Comparison of ENCODE assay signal across 21 cellular contexts in genomic region chr16:53692146-53692545, GRCh38. TPM values are rescaled to one million over a fixed set of nuclear protein-coding genes. Genes with fewer than 3 reads are reported as not detected.
A peak's percentile ranks its signal among the peaks of the same experiment; 100 is the strongest.
DNase-seq lines count a peak whose midpoint lies in the region; ATAC-seq and TF ChIP-seq lines count a peak whose summit lies in the region.
"Had no signal": no experiment of that assay in that cellular context is flagged by ENCODE, and none has a peak within 500 bp of the region (broad histone marks: within the 10 kb centered on the region; RNA-seq: fewer than 3 reads in every experiment).

No MANE protein-coding gene starts in this region.

- POLR2A ChIA-PET in Caco-2 (lab: Charles Lee): no interaction called here

- intact Hi-C loops in Caco-2 (cut with micrococcal nuclease; ENCODE audit: unreplicated experiment): loop anchor here (1.0 to 10.0 kb wide), 5 partner anchors 50 to 593 kb away; partner anchors contain the start of gene IRX3
- intact Hi-C loops in left cardiac atrium (cut with DNase I): no loop called here
- intact Hi-C loops in Right ventricle myocardium superior (cut with DNase I): no loop called here

- H3K27me3 Mint-ChIP-seq in Caco-2 (ENCODE audit: insufficient read depth, unreplicated experiment): no peaks in the 10 kb centered on the region
- no peaks in the 10 kb centered on the region for H3K27me3 Mint-ChIP-seq in mesothelial cell of epicardium (ENCODE audit: low read depth)
- H3K27me3 Mint-ChIP-seq: memory B cell; stimulated activated memory B cell treated with anti-CD40 and anti-IgM and Interleukin-4, amounts not matched to agents 10 μg/mL and 1 μg/mL and 100 μg/mL, for 72 hours had no signal

- ATAC-seq in left cardiac atrium (no peak), Right ventricle myocardium superior (ENCODE audit: poor library complexity) (no peak)
- ATAC-seq: stimulated activated memory B cell treated with anti-CD40 and anti-IgM and Interleukin-4, amounts not matched to agents 10 μg/mL and 1 μg/mL and 100 μg/mL, for 72 hours had no signal

- BruUV-seq in Caco-2 (replicated peaks; lab: Mats Ljungman, UMichigan): no TSS peak

- H3K4me1 ChIP-seq in Caco-2 (peaks cover 3% of the 10 kb centered on the region; the same call in 1 of the 2 replicates), OCI-LY1 (ENCODE audit: insufficient read depth, low read length, severe bottlenecking) (no peaks in the 10 kb centered on the region)
- H3K4me1 ChIP-seq: HAP-1, transverse colon had no signal

- CTCF ChIA-PET in Caco-2 (lab: Charles Lee): interaction anchor here (0.6 to 1.5 kb wide), 11 partner anchors 12 to 609 kb away, joined by 3 to 14 read pairs (median 5); partner anchors contain the start of genes FTO and RPGRIP1L

- no peak overlapping the region for H3K9ac ChIP-seq in OCI-LY1 (ENCODE audit: low read length)

- peak; percentile 74 to 75 for TF ChIP-seq CTCF in Caco-2 (IDR thresholded peaks at IDR 0.05; ENCODE audit: insufficient read depth in 1 of 2, low read depth in 1 of 2, low read length in 1 of 2, severe bottlenecking in 1 of 2, unreplicated experiment in 1 of 2)
- peak; percentile 48 for TF ChIP-seq CTCF in OCI-LY1 (IDR thresholded peaks at IDR 0.05; ENCODE audit: low read length)
- TF ChIP-seq CTCF in cardiac fibroblast (IDR thresholded peaks at IDR 0.05; ENCODE audit: low read depth, low read length): no peak
- TF ChIP-seq CTCF in mesothelial cell of epicardium (IDR thresholded peaks at IDR 0.05; ENCODE audit: unreplicated experiment): peak; percentile 28

- H3K4me1 Mint-ChIP-seq in Caco-2 (ENCODE audit: low read depth, unreplicated experiment): no peaks in the 10 kb centered on the region
- H3K4me1 Mint-ChIP-seq in mesothelial cell of epicardium: peaks cover 31% of the 10 kb centered on the region
- H3K4me1 Mint-ChIP-seq: immature natural killer cell; memory B cell; stimulated activated memory B cell treated with anti-CD40 and anti-IgM and Interleukin-4, amounts not matched to agents 10 μg/mL and 1 μg/mL and 100 μg/mL, for 72 hours had no signal

- no peaks in the 10 kb centered on the region for H4K20me1 ChIP-seq in OCI-LY1 (ENCODE audit: insufficient read depth, low read length)

- H3K27ac Mint-ChIP-seq in Caco-2 (ENCODE audit: unreplicated experiment) (no peak overlapping the region), mesothelial cell of epicardium (peak overlapping the region; percentile 60)
- H3K27ac Mint-ChIP-seq: immature natural killer cell; memory B cell; stimulated activated memory B cell treated with anti-CD40 and anti-IgM and Interleukin-4, amounts not matched to agents 10 μg/mL and 1 μg/mL and 100 μg/mL, for 72 hours had no signal

- no peak overlapping the region for H3K4me2 ChIP-seq in OCI-LY1 (ENCODE audit: low read length)

- H3K9me3 Mint-ChIP-seq in Caco-2 (ENCODE audit: unreplicated experiment) (no peaks in the 10 kb centered on the region), mesothelial cell of epicardium (no peaks in the 10 kb centered on the region)
- H3K9me3 Mint-ChIP-seq: immature natural killer cell; memory B cell; stimulated activated memory B cell treated with anti-CD40 and anti-IgM and Interleukin-4, amounts not matched to agents 10 μg/mL and 1 μg/mL and 100 μg/mL, for 72 hours had no signal

- H3K4me3 Mint-ChIP-seq in Caco-2 (ENCODE audit: unreplicated experiment): no peak overlapping the region
- no peak overlapping the region for H3K4me3 Mint-ChIP-seq in mesothelial cell of epicardium
- H3K4me3 Mint-ChIP-seq: immature natural killer cell; memory B cell; stimulated activated memory B cell treated with anti-CD40 and anti-IgM and Interleukin-4, amounts not matched to agents 10 μg/mL and 1 μg/mL and 100 μg/mL, for 72 hours had no signal

- H3K79me2 ChIP-seq in OCI-LY1 (ENCODE audit: insufficient read depth, low read length): no peaks in the 10 kb centered on the region

- no peak overlapping the region for H2AFZ ChIP-seq in OCI-LY1 (ENCODE audit: low read length)

- H3K4me3 ChIP-seq in Caco-2 (ENCODE audit: low read depth, low read length) (no peak overlapping the region), OCI-LY1 (ENCODE audit: low read depth, low read length, poor library complexity, severe bottlenecking) (no peak overlapping the region), cardiac fibroblast (replicated peaks in 1 of 2; ENCODE audit: low read depth in 2 of 2, low read length in 2 of 2) (no peak overlapping the region)
- H3K4me3 ChIP-seq: HAP-1, skin epidermis, transverse colon had no signal

- H3K27ac ChIP-seq in OCI-LY1 (ENCODE audit: low read depth, low read length, poor library complexity, severe bottlenecking): no peak overlapping the region
- H3K27ac ChIP-seq: skin epidermis, transverse colon, WERI-Rb-1 had no signal

- H3K9me3 ChIP-seq in Caco-2 (no peaks in the 10 kb centered on the region), OCI-LY1 (ENCODE audit: low read length) (no peaks in the 10 kb centered on the region)
- H3K9me3 ChIP-seq: HAP-1, transverse colon had no signal

- DNase-seq in Caco-2 (peak; percentile 58 to 73), cardiac fibroblast (ENCODE audit: low read depth in 2 of 2) (peak; percentile 22 to 44), mesothelial cell of epicardium (ENCODE audit: low spot score in 2 of 2, unreplicated experiment in 2 of 2) (no peak), NCI-H2081 treated with DMSO at 0.1 percent for 48 hours (lab: John Stamatoyannopoulos, UW) (no peak), left cardiac atrium (no peak), NCI-H1930 (lab: John Stamatoyannopoulos, UW) (no peak), Right ventricle myocardium superior (no peak)
- DNase-seq: activated gamma-delta T cell treated with Interleukin-2 at 50 U/mL for 16 hours; effector memory CD4-positive, alpha-beta T cell; immature natural killer cell; NCI-H1417; NCI-H510A treated with DMSO at 0.1 percent for 48 hours; nucleus accumbens; SW 1271; transverse colon; WERI-Rb-1 had no signal

- H3K27me3 ChIP-seq in Caco-2 (replicated peaks; ENCODE audit: control insufficient read depth, insufficient read depth, low read length) (no peaks in the 10 kb centered on the region), OCI-LY1 (ENCODE audit: insufficient read depth, low read length) (no peaks in the 10 kb centered on the region)
- H3K27me3 ChIP-seq: transverse colon had no signal

- H3K36me3 Mint-ChIP-seq in Caco-2 (ENCODE audit: insufficient read depth, unreplicated experiment) (peaks cover 15% of the 10 kb centered on the region), mesothelial cell of epicardium (peaks cover 26% of the 10 kb centered on the region)

- H3K36me3 ChIP-seq in Caco-2 (ENCODE audit: control insufficient read depth, insufficient read depth, low read length): no peaks in the 10 kb centered on the region
- peaks cover 4% of the 10 kb centered on the region; the same call in 1 of the 2 replicates for H3K36me3 ChIP-seq in OCI-LY1 (ENCODE audit: insufficient read depth, low read length)
- H3K36me3 ChIP-seq: transverse colon had no signal

- no peaks in the 10 kb centered on the region for H3F3A ChIP-seq in OCI-LY1 (ENCODE audit: insufficient read depth, low read length)

- H3K9me2 ChIP-seq in OCI-LY1 (ENCODE audit: low read depth, low read length): no peaks in the 10 kb centered on the region

RNA-seq across cellular contexts. Expression of gene RPGRIP1L, which starts 11.5 kb away (rescaled TPM):
- total RNA-seq in Caco-2 (2022) (16.1 and 17.8 TPM in 2 replicates), mesothelial cell of epicardium (19.8 to 22.0 TPM (median 20.6 TPM) in 3 replicates), left cardiac atrium (1 to 10 TPM; 2.0 to 4.5 TPM), Right ventricle myocardium superior (2.0 TPM)

RNA-seq across cellular contexts. Expression of gene FTO, which starts 11.8 kb away (rescaled TPM):
- 76.3 and 78.3 TPM in 2 replicates for total RNA-seq in Caco-2 (2022)
- 94.0 to 103 TPM (median 97.6 TPM) in 3 replicates for total RNA-seq in mesothelial cell of epicardium
- 10 to 100 TPM; 61.1 to 71.2 TPM for total RNA-seq in left cardiac atrium
- total RNA-seq in Right ventricle myocardium superior: 75.3 TPM

Comparison
In these comparisons a context has a peak if more than half of its experiments do, and no peak if none do; other contexts are left out.
1. DNase-seq: peak in Caco-2 (2 of 2) and cardiac fibroblast (2 of 2); none in mesothelial cell of epicardium (0 of 2), NCI-H2081 treated with DMSO at 0.1 percent for 48 hours (single experiment), left cardiac atrium (single experiment), NCI-H1930 (0 of 2) and Right ventricle myocardium superior (single experiment).